In the genomic region with DNA sequence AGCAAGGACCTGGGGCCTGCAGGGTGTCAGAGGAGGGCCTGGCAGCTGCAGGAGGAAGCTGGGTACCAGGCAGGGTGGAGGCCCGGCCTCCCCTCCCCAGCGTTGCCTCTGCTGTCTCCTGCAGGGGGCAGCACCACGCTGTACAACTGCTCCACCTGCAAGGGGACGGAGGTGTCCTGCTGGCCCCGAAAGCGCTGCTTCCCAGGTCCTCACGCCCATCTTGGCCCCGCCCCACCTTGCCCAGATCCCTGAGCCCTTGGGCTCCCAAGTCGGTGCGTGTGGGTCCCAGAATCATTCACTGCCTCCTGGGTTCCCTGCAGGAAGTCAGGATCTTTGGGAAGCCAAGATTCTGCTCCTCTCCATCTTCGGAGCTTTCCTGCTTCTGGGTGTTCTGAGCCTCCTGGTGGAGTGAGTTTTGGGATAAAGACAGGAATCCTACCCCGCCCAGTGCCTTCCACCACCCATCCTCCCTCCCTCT, we compare ENCODE assay signal across 1 cellular context.
TF ChIP-seq lines count a peak whose summit lies in the region.

No MANE protein-coding gene starts in this region.

TF ChIP-seq in HepG2, 621 proteins besides CTCF, POLR2A, EP300 and RAD21 (continued from another document and continues in another):
- peak; percentile 42; the same call in 1 of the 2 replicates for TF ChIP-seq SP4 (CRISPR knock-in tag; IDR thresholded peaks at IDR 0.05)
- TF ChIP-seq, protein P1, sequence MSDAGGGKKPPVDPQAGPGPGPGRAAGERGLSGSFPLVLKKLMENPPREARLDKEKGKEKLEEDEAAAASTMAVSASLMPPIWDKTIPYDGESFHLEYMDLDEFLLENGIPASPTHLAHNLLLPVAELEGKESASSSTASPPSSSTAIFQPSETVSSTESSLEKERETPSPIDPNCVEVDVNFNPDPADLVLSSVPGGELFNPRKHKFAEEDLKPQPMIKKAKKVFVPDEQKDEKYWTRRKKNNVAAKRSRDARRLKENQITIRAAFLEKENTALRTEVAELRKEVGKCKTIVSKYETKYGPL (CRISPR knock-in tag; IDR thresholded peaks at IDR 0.05): no peak
- no peak for TF ChIP-seq ZNF121 (CRISPR knock-in tag; IDR thresholded peaks at IDR 0.05)
- no peak for TF ChIP-seq ATAD3A (CRISPR knock-in tag; IDR thresholded peaks at IDR 0.05)
- TF ChIP-seq ZNF788 (CRISPR knock-in tag; IDR thresholded peaks at IDR 0.05; ENCODE audit: borderline replicate concordance): 0 out of 2 replicates have a peak, but pooled peaks have one; percentile 19
- peak; percentile 57; the same call in 1 of the 2 replicates for TF ChIP-seq ZNF572 (CRISPR knock-in tag; IDR thresholded peaks at IDR 0.05)
- TF ChIP-seq, protein P2, sequence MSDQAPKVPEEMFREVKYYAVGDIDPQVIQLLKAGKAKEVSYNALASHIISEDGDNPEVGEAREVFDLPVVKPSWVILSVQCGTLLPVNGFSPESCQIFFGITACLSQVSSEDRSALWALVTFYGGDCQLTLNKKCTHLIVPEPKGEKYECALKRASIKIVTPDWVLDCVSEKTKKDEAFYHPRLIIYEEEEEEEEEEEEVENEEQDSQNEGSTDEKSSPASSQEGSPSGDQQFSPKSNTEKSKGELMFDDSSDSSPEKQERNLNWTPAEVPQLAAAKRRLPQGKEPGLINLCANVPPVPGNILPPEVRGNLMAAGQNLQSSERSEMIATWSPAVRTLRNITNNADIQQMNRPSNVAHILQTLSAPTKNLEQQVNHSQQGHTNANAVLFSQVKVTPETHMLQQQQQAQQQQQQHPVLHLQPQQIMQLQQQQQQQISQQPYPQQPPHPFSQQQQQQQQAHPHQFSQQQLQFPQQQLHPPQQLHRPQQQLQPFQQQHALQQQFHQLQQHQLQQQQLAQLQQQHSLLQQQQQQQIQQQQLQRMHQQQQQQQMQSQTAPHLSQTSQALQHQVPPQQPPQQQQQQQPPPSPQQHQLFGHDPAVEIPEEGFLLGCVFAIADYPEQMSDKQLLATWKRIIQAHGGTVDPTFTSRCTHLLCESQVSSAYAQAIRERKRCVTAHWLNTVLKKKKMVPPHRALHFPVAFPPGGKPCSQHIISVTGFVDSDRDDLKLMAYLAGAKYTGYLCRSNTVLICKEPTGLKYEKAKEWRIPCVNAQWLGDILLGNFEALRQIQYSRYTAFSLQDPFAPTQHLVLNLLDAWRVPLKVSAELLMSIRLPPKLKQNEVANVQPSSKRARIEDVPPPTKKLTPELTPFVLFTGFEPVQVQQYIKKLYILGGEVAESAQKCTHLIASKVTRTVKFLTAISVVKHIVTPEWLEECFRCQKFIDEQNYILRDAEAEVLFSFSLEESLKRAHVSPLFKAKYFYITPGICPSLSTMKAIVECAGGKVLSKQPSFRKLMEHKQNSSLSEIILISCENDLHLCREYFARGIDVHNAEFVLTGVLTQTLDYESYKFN (CRISPR knock-in tag; conservative IDR thresholded peaks at IDR 0.05): no peak
- TF ChIP-seq NONO (IDR thresholded peaks at IDR 0.05): no peak
- no peak for TF ChIP-seq NONO (CRISPR knock-in tag; conservative IDR thresholded peaks at IDR 0.05)
- TF ChIP-seq, protein P3, sequence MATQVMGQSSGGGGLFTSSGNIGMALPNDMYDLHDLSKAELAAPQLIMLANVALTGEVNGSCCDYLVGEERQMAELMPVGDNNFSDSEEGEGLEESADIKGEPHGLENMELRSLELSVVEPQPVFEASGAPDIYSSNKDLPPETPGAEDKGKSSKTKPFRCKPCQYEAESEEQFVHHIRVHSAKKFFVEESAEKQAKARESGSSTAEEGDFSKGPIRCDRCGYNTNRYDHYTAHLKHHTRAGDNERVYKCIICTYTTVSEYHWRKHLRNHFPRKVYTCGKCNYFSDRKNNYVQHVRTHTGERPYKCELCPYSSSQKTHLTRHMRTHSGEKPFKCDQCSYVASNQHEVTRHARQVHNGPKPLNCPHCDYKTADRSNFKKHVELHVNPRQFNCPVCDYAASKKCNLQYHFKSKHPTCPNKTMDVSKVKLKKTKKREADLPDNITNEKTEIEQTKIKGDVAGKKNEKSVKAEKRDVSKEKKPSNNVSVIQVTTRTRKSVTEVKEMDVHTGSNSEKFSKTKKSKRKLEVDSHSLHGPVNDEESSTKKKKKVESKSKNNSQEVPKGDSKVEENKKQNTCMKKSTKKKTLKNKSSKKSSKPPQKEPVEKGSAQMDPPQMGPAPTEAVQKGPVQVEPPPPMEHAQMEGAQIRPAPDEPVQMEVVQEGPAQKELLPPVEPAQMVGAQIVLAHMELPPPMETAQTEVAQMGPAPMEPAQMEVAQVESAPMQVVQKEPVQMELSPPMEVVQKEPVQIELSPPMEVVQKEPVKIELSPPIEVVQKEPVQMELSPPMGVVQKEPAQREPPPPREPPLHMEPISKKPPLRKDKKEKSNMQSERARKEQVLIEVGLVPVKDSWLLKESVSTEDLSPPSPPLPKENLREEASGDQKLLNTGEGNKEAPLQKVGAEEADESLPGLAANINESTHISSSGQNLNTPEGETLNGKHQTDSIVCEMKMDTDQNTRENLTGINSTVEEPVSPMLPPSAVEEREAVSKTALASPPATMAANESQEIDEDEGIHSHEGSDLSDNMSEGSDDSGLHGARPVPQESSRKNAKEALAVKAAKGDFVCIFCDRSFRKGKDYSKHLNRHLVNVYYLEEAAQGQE (IDR thresholded peaks at IDR 0.05; ENCODE audit: borderline replicate concordance in 1 of 2, low read depth in 1 of 2, low read length in 2 of 2): no peak
- peak; percentile 53; the same call in 1 of the 2 replicates for TF ChIP-seq YEATS2 (CRISPR knock-in tag; IDR thresholded peaks at IDR 0.05; ENCODE audit: borderline replicate concordance)
- TF ChIP-seq DNMT3B (CRISPR knock-in tag; conservative IDR thresholded peaks at IDR 0.05): no peak
- TF ChIP-seq AHR (CRISPR knock-in tag; IDR thresholded peaks at IDR 0.05): 0 out of 2 replicates have a peak, but pooled peaks have one; percentile 50
- no peak for TF ChIP-seq ZNF296 (CRISPR knock-in tag; conservative IDR thresholded peaks at IDR 0.05)
- peak; percentile 45; the same call in 1 of the 2 replicates for TF ChIP-seq CBX5 (CRISPR knock-in tag; IDR thresholded peaks at IDR 0.05; ENCODE audit: borderline replicate concordance)
- TF ChIP-seq JUND (CRISPR knock-in tag; IDR thresholded peaks at IDR 0.05): no peak
- no peak for TF ChIP-seq ZNF253 (CRISPR knock-in tag; IDR thresholded peaks at IDR 0.05; ENCODE audit: borderline replicate concordance)
- TF ChIP-seq ZFYVE20 (CRISPR knock-in tag; IDR thresholded peaks at IDR 0.05; ENCODE audit: borderline replicate concordance, low read depth): no peak
- TF ChIP-seq ZNF143 (CRISPR knock-in tag; IDR thresholded peaks at IDR 0.05): no peak
- TF ChIP-seq, protein P4, sequence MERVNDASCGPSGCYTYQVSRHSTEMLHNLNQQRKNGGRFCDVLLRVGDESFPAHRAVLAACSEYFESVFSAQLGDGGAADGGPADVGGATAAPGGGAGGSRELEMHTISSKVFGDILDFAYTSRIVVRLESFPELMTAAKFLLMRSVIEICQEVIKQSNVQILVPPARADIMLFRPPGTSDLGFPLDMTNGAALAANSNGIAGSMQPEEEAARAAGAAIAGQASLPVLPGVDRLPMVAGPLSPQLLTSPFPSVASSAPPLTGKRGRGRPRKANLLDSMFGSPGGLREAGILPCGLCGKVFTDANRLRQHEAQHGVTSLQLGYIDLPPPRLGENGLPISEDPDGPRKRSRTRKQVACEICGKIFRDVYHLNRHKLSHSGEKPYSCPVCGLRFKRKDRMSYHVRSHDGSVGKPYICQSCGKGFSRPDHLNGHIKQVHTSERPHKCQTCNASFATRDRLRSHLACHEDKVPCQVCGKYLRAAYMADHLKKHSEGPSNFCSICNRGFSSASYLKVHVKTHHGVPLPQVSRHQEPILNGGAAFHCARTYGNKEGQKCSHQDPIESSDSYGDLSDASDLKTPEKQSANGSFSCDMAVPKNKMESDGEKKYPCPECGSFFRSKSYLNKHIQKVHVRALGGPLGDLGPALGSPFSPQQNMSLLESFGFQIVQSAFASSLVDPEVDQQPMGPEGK (CRISPR knock-in tag; IDR thresholded peaks at IDR 0.05): peak; percentile 80
- TF ChIP-seq YY1 (IDR thresholded peaks at IDR 0.05; ENCODE audit: insufficient read depth, insufficient replicate concordance, low read depth, low read length): peak; percentile 60
- peak; percentile 71; the same call in 1 of the 2 replicates for TF ChIP-seq ZSCAN25 (CRISPR knock-in tag; IDR thresholded peaks at IDR 0.05)
- peak; percentile 54; the same call in 1 of the 2 replicates for TF ChIP-seq RXRA (CRISPR knock-in tag; IDR thresholded peaks at IDR 0.05)
- peak; percentile 78; the same call in 1 of the 2 replicates for TF ChIP-seq ZNF205 (CRISPR knock-in tag; IDR thresholded peaks at IDR 0.05)
- no peak for TF ChIP-seq KDM6A (CRISPR knock-in tag; IDR thresholded peaks at IDR 0.05; ENCODE audit: low read depth)
- TF ChIP-seq MAZ (IDR thresholded peaks at IDR 0.05; ENCODE audit: borderline replicate concordance, low read depth, low read length): peak; percentile 49; the same call in 1 of the 2 replicates
- peak; percentile 79 for TF ChIP-seq MAZ (CRISPR knock-in tag; IDR thresholded peaks at IDR 0.05; ENCODE audit: low read depth)
- no peak for TF ChIP-seq PAF1 (CRISPR knock-in tag; IDR thresholded peaks at IDR 0.05)
- no peak for TF ChIP-seq ARID2 (CRISPR knock-in tag; IDR thresholded peaks at IDR 0.05; ENCODE audit: borderline replicate concordance)
- TF ChIP-seq EZH2 (conservative IDR thresholded peaks at IDR 0.05; ENCODE audit: low read depth, low read length): no peak
- no peak for TF ChIP-seq ZNF34 (CRISPR knock-in tag; IDR thresholded peaks at IDR 0.05; ENCODE audit: borderline replicate concordance)
- TF ChIP-seq HNRNPUL1 (IDR thresholded peaks at IDR 0.05; ENCODE audit: low read depth, low read length): no peak
- peak; percentile 63; the same call in 1 of the 2 replicates for TF ChIP-seq ZNF768 (CRISPR knock-in tag; IDR thresholded peaks at IDR 0.05)
- peak; percentile 66; the same call in 1 of the 2 replicates for TF ChIP-seq ELF3 (CRISPR knock-in tag; IDR thresholded peaks at IDR 0.05)
- 0 out of 2 replicates have a peak, but pooled peaks have one; percentile 73 for TF ChIP-seq SSRP1 (CRISPR knock-in tag; IDR thresholded peaks at IDR 0.05)
- 0 out of 2 replicates have a peak, but pooled peaks have one; percentile 30 for TF ChIP-seq ZNF792 (CRISPR knock-in tag; IDR thresholded peaks at IDR 0.05)
- TF ChIP-seq, protein P5, sequence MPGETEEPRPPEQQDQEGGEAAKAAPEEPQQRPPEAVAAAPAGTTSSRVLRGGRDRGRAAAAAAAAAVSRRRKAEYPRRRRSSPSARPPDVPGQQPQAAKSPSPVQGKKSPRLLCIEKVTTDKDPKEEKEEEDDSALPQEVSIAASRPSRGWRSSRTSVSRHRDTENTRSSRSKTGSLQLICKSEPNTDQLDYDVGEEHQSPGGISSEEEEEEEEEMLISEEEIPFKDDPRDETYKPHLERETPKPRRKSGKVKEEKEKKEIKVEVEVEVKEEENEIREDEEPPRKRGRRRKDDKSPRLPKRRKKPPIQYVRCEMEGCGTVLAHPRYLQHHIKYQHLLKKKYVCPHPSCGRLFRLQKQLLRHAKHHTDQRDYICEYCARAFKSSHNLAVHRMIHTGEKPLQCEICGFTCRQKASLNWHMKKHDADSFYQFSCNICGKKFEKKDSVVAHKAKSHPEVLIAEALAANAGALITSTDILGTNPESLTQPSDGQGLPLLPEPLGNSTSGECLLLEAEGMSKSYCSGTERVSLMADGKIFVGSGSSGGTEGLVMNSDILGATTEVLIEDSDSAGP (CRISPR knock-in tag; IDR thresholded peaks at IDR 0.05; ENCODE audit: borderline replicate concordance): peak; percentile 84
- no peak for TF ChIP-seq PRPF4 (IDR thresholded peaks at IDR 0.05; ENCODE audit: low read depth, low read length, poor library complexity, severe bottlenecking)
- no peak for TF ChIP-seq SMARCE1 (IDR thresholded peaks at IDR 0.05; ENCODE audit: borderline replicate concordance)
- TF ChIP-seq HNRNPLL (IDR thresholded peaks at IDR 0.05; ENCODE audit: low read depth, low read length, poor library complexity, severe bottlenecking): peak; percentile 22
- TF ChIP-seq, protein P6, sequence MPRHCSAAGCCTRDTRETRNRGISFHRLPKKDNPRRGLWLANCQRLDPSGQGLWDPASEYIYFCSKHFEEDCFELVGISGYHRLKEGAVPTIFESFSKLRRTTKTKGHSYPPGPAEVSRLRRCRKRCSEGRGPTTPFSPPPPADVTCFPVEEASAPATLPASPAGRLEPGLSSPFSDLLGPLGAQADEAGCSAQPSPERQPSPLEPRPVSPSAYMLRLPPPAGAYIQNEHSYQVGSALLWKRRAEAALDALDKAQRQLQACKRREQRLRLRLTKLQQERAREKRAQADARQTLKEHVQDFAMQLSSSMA (CRISPR knock-in tag; IDR thresholded peaks at IDR 0.05): no peak
- no peak for TF ChIP-seq HIVEP1 (CRISPR knock-in tag; IDR thresholded peaks at IDR 0.05)
- TF ChIP-seq NR2C2 (CRISPR knock-in tag; IDR thresholded peaks at IDR 0.05; ENCODE audit: borderline replicate concordance): 0 out of 2 replicates have a peak, but pooled peaks have one; percentile 22
- TF ChIP-seq ZNF350 (CRISPR knock-in tag; IDR thresholded peaks at IDR 0.05; ENCODE audit: borderline replicate concordance, low read depth): peak; percentile 53; the same call in 1 of the 2 replicates
- TF ChIP-seq, protein P7, sequence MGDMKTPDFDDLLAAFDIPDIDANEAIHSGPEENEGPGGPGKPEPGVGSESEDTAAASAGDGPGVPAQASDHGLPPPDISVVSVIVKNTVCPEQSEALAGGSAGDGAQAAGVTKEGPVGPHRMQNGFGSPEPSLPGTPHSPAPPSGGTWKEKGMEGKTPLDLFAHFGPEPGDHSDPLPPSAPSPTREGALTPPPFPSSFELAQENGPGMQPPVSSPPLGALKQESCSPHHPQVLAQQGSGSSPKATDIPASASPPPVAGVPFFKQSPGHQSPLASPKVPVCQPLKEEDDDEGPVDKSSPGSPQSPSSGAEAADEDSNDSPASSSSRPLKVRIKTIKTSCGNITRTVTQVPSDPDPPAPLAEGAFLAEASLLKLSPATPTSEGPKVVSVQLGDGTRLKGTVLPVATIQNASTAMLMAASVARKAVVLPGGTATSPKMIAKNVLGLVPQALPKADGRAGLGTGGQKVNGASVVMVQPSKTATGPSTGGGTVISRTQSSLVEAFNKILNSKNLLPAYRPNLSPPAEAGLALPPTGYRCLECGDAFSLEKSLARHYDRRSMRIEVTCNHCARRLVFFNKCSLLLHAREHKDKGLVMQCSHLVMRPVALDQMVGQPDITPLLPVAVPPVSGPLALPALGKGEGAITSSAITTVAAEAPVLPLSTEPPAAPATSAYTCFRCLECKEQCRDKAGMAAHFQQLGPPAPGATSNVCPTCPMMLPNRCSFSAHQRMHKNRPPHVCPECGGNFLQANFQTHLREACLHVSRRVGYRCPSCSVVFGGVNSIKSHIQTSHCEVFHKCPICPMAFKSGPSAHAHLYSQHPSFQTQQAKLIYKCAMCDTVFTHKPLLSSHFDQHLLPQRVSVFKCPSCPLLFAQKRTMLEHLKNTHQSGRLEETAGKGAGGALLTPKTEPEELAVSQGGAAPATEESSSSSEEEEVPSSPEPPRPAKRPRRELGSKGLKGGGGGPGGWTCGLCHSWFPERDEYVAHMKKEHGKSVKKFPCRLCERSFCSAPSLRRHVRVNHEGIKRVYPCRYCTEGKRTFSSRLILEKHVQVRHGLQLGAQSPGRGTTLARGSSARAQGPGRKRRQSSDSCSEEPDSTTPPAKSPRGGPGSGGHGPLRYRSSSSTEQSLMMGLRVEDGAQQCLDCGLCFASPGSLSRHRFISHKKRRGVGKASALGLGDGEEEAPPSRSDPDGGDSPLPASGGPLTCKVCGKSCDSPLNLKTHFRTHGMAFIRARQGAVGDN (CRISPR knock-in tag; IDR thresholded peaks at IDR 0.05): peak; percentile 64
